19 cellular contexts compared by ENCODE assay signal in genomic region chr2:194004590-194005206, GRCh38.
"Had no signal": no experiment of that assay in that cellular context is flagged by ENCODE, and none has a peak within 500 bp of the region (broad histone marks: within the 10 kb centered on the region; RNA-seq: fewer than 3 reads in every experiment).

No MANE protein-coding gene starts in this region.

- H3K27ac ChIP-seq: neutrophil, upper lobe of left lung had no signal

- H3K27me3 ChIP-seq: neutrophil, upper lobe of left lung had no signal

- H3K4me3 ChIP-seq: upper lobe of left lung had no signal

- H3K4me1 ChIP-seq: upper lobe of left lung had no signal

- H3K36me3 ChIP-seq: neutrophil, upper lobe of left lung had no signal

- ATAC-seq: activated CD8-positive, alpha-beta T cell treated with anti-CD3 and anti-CD28 coated beads, Interleukin-2, amount 10 ng/mL, durations not matched to agents 7 days and 5 days; activated naive CD4-positive, alpha-beta T cell treated with anti-CD3 and anti-CD28 coated beads, Interleukin-2, amount 50 U/mL, for 72 hours; natural killer cell; stimulated activated naive CD8-positive, alpha-beta T cell treated with anti-CD3 and anti-CD28 coated beads, Interleukin-15, Interleukin-2, amounts not matched to agents 100 U/mL and 50 U/mL, for 24 hours had no signal

- DNase-seq: activated CD4-positive, alpha-beta T cell treated with anti-CD3 and anti-CD28 coated beads, Interleukin-2, amount 10 ng/mL, durations not matched to agents 24 days and 14 days; activated CD4-positive, CD25-positive, alpha-beta regulatory T cell; activated CD8-positive, alpha-beta memory T cell treated with anti-CD3 and anti-CD28 coated beads, Interleukin-2, amount 50 U/mL, for 4 hours; activated CD8-positive, alpha-beta T cell treated with anti-CD3 and anti-CD28 coated beads, Interleukin-2, amount 10 ng/mL, durations not matched to agents 7 days and 5 days; activated effector memory CD4-positive, alpha-beta T cell treated with anti-CD3 and anti-CD28 coated beads, Interleukin-2, amount 50 U/mL, for 16 hours; activated T-cell treated with anti-CD3 and anti-CD28 coated beads, Interleukin-2, amount 50 U/mL, for 48 hours; amygdala; effector memory CD4-positive, alpha-beta T cell; hypothalamus; mesenchymal stem cell; natural killer cell; retina; small intestine; stimulated activated CD4-positive, alpha-beta T cell treated with anti-CD3 and anti-CD28 coated beads, Interleukin-4, amount 100 ng/mL, for 4 hours; stimulated activated CD8-positive, alpha-beta memory T cell treated with anti-CD3 and anti-CD28 coated beads, Interleukin-4, amount 100 ng/mL, for 48 hours; stimulated activated naive CD8-positive, alpha-beta T cell treated with anti-CD3 and anti-CD28 coated beads, Interleukin-15, Interleukin-2, amounts not matched to agents 100 U/mL and 50 U/mL, for 24 hours; upper lobe of left lung had no signal

- H3K9me3 ChIP-seq: neutrophil, upper lobe of left lung had no signal
